ENCODE assay signal across 23 cellular contexts in genomic region chr7:78178319-78178718, GRCh38.
DNase-seq lines count a peak whose midpoint lies in the region; ATAC-seq, FAIRE-seq and TF ChIP-seq lines count a peak whose summit lies in the region.
"Had no signal": no experiment of that assay in that cellular context is flagged by ENCODE, and none has a peak within 500 bp of the region (broad histone marks: within the 10 kb centered on the region; RNA-seq: fewer than 3 reads in every experiment).

No MANE protein-coding gene starts in this region.

- H3K36me3 ChIP-seq in adipocyte (ENCODE audit: control insufficient read depth, insufficient read depth, low read length, severe bottlenecking) (no peaks in the 10 kb centered on the region), HepG2 (replicated peaks in 1 of 2; ENCODE audit: control insufficient read depth in 1 of 2, insufficient read depth in 2 of 2, low read length in 2 of 2) (no peaks in the 10 kb centered on the region), body of pancreas (replicated peaks in 1 of 2; ENCODE audit: insufficient read depth in 1 of 2, low read depth in 2 of 2) (no peaks in the 10 kb centered on the region)
- no peaks in the 10 kb centered on the region for H3K36me3 ChIP-seq in naive thymus-derived CD4-positive, alpha-beta T cell (ENCODE audit: control insufficient read depth in 2 of 3, insufficient read depth in 3 of 3, low read length in 3 of 3)
- H3K36me3 ChIP-seq: tibial artery had no signal

- intact Hi-C loops in HepG2 (cut with micrococcal nuclease; ENCODE audit: unreplicated experiment) (no loop called here), body of pancreas (cut with DNase I) (no loop called here)
- intact Hi-C loops in naive thymus-derived CD4-positive, alpha-beta T cell (cut with micrococcal nuclease), result no loop called here

- BruUV-seq in HepG2 (replicated peaks; lab: Mats Ljungman, UMichigan), result no TSS peak

- no peak for FAIRE-seq in HepG2 (lab: Jason Lieb, UNC)
- FAIRE-seq: endothelial cell of umbilical vein had no signal

- H3K27ac ChIP-seq in HepG2 (ENCODE audit: extremely low read length, insufficient read depth, low read length) (no peak overlapping the region), body of pancreas (no peak overlapping the region)
- no peak overlapping the region for H3K27ac ChIP-seq in naive thymus-derived CD4-positive, alpha-beta T cell (ENCODE audit: low read depth, low read length)
- H3K27ac ChIP-seq: HL-60, parathyroid adenoma, tibial artery had no signal

- no peak for TF ChIP-seq EP300 in HepG2 (IDR thresholded peaks at IDR 0.05; ENCODE audit: low read depth in 2 of 2, low read length in 2 of 2)
- TF ChIP-seq EP300 in HepG2 (CRISPR knock-in tag; IDR thresholded peaks at IDR 0.05; ENCODE audit: borderline replicate concordance), result no peak

- no peaks in the 10 kb centered on the region for H3K4me1 Mint-ChIP-seq in naive thymus-derived CD4-positive, alpha-beta T cell
- H3K4me1 Mint-ChIP-seq: activated naive CD4-positive, alpha-beta T cell treated with anti-CD3 and anti-CD28 coated beads, Interleukin-2, amount 10 ng/mL, durations not matched to agents 7 days and 5 days; T-helper 17 cell had no signal

- H3K4me1 ChIP-seq in adipocyte (ENCODE audit: control insufficient read depth, insufficient read depth, low read length) (peaks cover 11% of the 10 kb centered on the region), HepG2 (ENCODE audit: insufficient read depth, low read length) (no peaks in the 10 kb centered on the region), body of pancreas (no peaks in the 10 kb centered on the region)
- no peaks in the 10 kb centered on the region for H3K4me1 ChIP-seq in naive thymus-derived CD4-positive, alpha-beta T cell (ENCODE audit: control insufficient read depth in 2 of 2, insufficient read depth in 2 of 2, low read length in 2 of 2)
- H3K4me1 ChIP-seq: parathyroid adenoma had no signal

- 6% methylated on average over 2 of the region's 2 CpGs for WGBS in HepG2 (ENCODE audit: low lambda C conversion rate)
- WGBS in body of pancreas, 2 donors, result 57 to 65% methylated on average over 2 of the region's 2 CpGs

- no peak overlapping the region for H3K4me2 ChIP-seq in HepG2 (ENCODE audit: low read depth, low read length)

- no peak overlapping the region for H2AFZ ChIP-seq in HepG2 (ENCODE audit: low read length)
- H2AFZ ChIP-seq: parathyroid adenoma had no signal

- ATAC-seq in HepG2 (no peak), body of pancreas (no peak)
- ATAC-seq in naive thymus-derived CD4-positive, alpha-beta T cell, result no peak
- ATAC-seq: stimulated activated naive CD8-positive, alpha-beta T cell treated with anti-CD3 and anti-CD28 coated beads, Interleukin-15, Interleukin-2, amounts not matched to agents 100 U/mL and 50 U/mL, for 24 hours; T-helper 17 cell had no signal

- no peaks in the 10 kb centered on the region for H3K36me3 Mint-ChIP-seq in naive thymus-derived CD4-positive, alpha-beta T cell
- H3K36me3 Mint-ChIP-seq: activated naive CD4-positive, alpha-beta T cell treated with anti-CD3 and anti-CD28 coated beads, Interleukin-2, amount 10 ng/mL, durations not matched to agents 7 days and 5 days had no signal

- peak; percentile 44 for DNase-seq in G401 (ENCODE audit: low spot score)
- peak; percentile 20 for DNase-seq in M059J (ENCODE audit: low read depth)
- DNase-seq in adipocyte (ENCODE audit: low read depth), result peak; percentile 53
- no peak for DNase-seq in HepG2 (ENCODE audit: low spot score)
- no peak for DNase-seq in naive thymus-derived CD4-positive, alpha-beta T cell
- no peak for DNase-seq in NCI-H2029 treated with DMSO at 0.1 percent for 48 hours (lab: John Stamatoyannopoulos, UW)
- DNase-seq in body of pancreas, result no peak
- DNase-seq: activated naive CD4-positive, alpha-beta T cell treated with anti-CD3 and anti-CD28 coated beads, Interleukin-2, amount 10 ng/mL, durations not matched to agents 7 days and 5 days; activated T-cell treated with anti-CD3 and anti-CD28 coated beads for 4 hours; Calu3; cortex of kidney; GDM1; NCI-H1048; NCI-H2081 treated with DMSO at 0.1 percent for 48 hours; NCI-H774; SIG-M5; stimulated activated naive CD8-positive, alpha-beta T cell treated with anti-CD3 and anti-CD28 coated beads, Interleukin-15, Interleukin-2, amounts not matched to agents 100 U/mL and 50 U/mL, for 24 hours; T-helper 17 cell; tibial artery had no signal

- no peaks in the 10 kb centered on the region for H4K20me1 ChIP-seq in HepG2 (ENCODE audit: insufficient read depth, low read length)

- in situ Hi-C loops in G401 (cut with HindIII; ENCODE audit: low sequenced_read_pairs) (no loop called here), HepG2 (cut with HindIII; ENCODE audit: extremely low pct_ligation_motif_present, low pct_unique_long_range_greater_than_20kb) (no loop called here)

- H3K79me2 ChIP-seq in HepG2 (ENCODE audit: insufficient read depth, low read length), result no peaks in the 10 kb centered on the region
- H3K79me2 ChIP-seq: parathyroid adenoma had no signal

- no peak for TF ChIP-seq CTCF in HepG2 (CRISPR knock-in tag; IDR thresholded peaks at IDR 0.05)
- no peak for TF ChIP-seq CTCF in body of pancreas (IDR thresholded peaks at IDR 0.05)

- peaks cover 1 to 16% (median 6%) of the 10 kb centered on the region in 5 donors for H3K27me3 Mint-ChIP-seq in naive thymus-derived CD4-positive, alpha-beta T cell
- H3K27me3 Mint-ChIP-seq: activated naive CD4-positive, alpha-beta T cell treated with anti-CD3 and anti-CD28 coated beads, Interleukin-2, amount 10 ng/mL, durations not matched to agents 7 days and 5 days had no signal

- H3K27ac Mint-ChIP-seq in naive thymus-derived CD4-positive, alpha-beta T cell, result no peak overlapping the region
- H3K27ac Mint-ChIP-seq: activated naive CD4-positive, alpha-beta T cell treated with anti-CD3 and anti-CD28 coated beads, Interleukin-2, amount 10 ng/mL, durations not matched to agents 7 days and 5 days; T-helper 17 cell had no signal

- TF ChIP-seq RAD21 in HepG2 (CRISPR knock-in tag; IDR thresholded peaks at IDR 0.05), result no peak

- H3K9me3 Mint-ChIP-seq in naive thymus-derived CD4-positive, alpha-beta T cell, result no peaks in the 10 kb centered on the region
- H3K9me3 Mint-ChIP-seq: activated naive CD4-positive, alpha-beta T cell treated with anti-CD3 and anti-CD28 coated beads, Interleukin-2, amount 10 ng/mL, durations not matched to agents 7 days and 5 days; nephron had no signal

- POLR2A ChIA-PET in HepG2 (lab: Yijun Ruan, JAX), result no interaction called here
- POLR2A ChIA-PET in naive thymus-derived CD4-positive, alpha-beta T cell (lab: Charles Lee), result no interaction called here

- H3K9ac ChIP-seq in adipocyte (ENCODE audit: low read length) (no peak overlapping the region), HepG2 (ENCODE audit: insufficient read depth, low read depth, low read length) (no peak overlapping the region)
- H3K9ac ChIP-seq: parathyroid adenoma had no signal

- H3K4me3 ChIP-seq in adipocyte (ENCODE audit: low read length) (no peak overlapping the region), HepG2 (replicated peaks in 1 of 3; ENCODE audit: insufficient read depth in 1 of 3, low read depth in 2 of 3, low read length in 3 of 3) (no peak overlapping the region), body of pancreas (no peak overlapping the region)
- no peak overlapping the region for H3K4me3 ChIP-seq in naive thymus-derived CD4-positive, alpha-beta T cell (ENCODE audit: low read length)
- H3K4me3 ChIP-seq: tibial artery had no signal

- TF ChIP-seq POLR2A in HepG2 (IDR thresholded peaks at IDR 0.05; ENCODE audit: insufficient read depth in 1 of 2, low read depth in 2 of 2, low read length in 2 of 2) (no peak), body of pancreas (IDR thresholded peaks at IDR 0.05) (no peak)

- no peak overlapping the region for H3K4me3 Mint-ChIP-seq in naive thymus-derived CD4-positive, alpha-beta T cell
- H3K4me3 Mint-ChIP-seq: activated naive CD4-positive, alpha-beta T cell treated with anti-CD3 and anti-CD28 coated beads, Interleukin-2, amount 10 ng/mL, durations not matched to agents 7 days and 5 days; nephron; T-helper 17 cell had no signal

- no peaks in the 10 kb centered on the region for H3K9me3 ChIP-seq in adipocyte (ENCODE audit: control insufficient read depth, low read length)
- H3K9me3 ChIP-seq in HepG2 (ENCODE audit: low read length), result no peaks in the 10 kb centered on the region
- H3K9me3 ChIP-seq in naive thymus-derived CD4-positive, alpha-beta T cell (ENCODE audit: control insufficient read depth in 2 of 3, low read length in 3 of 3), result no peaks in the 10 kb centered on the region
- no peaks in the 10 kb centered on the region for H3K9me3 ChIP-seq in body of pancreas
- H3K9me3 ChIP-seq: tibial artery had no signal

- CTCF ChIA-PET in HepG2 (lab: Yijun Ruan, JAX; ENCODE audit: low intra/inter-chr PET ratio, low total read pairs), result no interaction called here
- CTCF ChIA-PET in naive thymus-derived CD4-positive, alpha-beta T cell (lab: Charles Lee), result no interaction called here

- H3K27me3 ChIP-seq in adipocyte (replicated peaks; ENCODE audit: control insufficient read depth, insufficient read depth, low read length) (no peaks in the 10 kb centered on the region), HepG2 (ENCODE audit: control insufficient read depth in 1 of 2, insufficient read depth in 2 of 2, low read length in 2 of 2) (no peaks in the 10 kb centered on the region), body of pancreas (no peaks in the 10 kb centered on the region)
- no peaks in the 10 kb centered on the region for H3K27me3 ChIP-seq in naive thymus-derived CD4-positive, alpha-beta T cell (ENCODE audit: control insufficient read depth in 2 of 2, insufficient read depth in 2 of 2, low read length in 2 of 2)
- H3K27me3 ChIP-seq: tibial artery had no signal

TF ChIP-seq in HepG2, 621 proteins besides CTCF, POLR2A, EP300 and RAD21 (continues in another document):
- TF ChIP-seq CEBPG (CRISPR knock-in tag; IDR thresholded peaks at IDR 0.05) (0 out of 2 replicates have a peak, but pooled peaks have one; percentile 10), SPEN (CRISPR knock-in tag; IDR thresholded peaks at IDR 0.05; ENCODE audit: low read depth) (no peak), CEBPB (IDR thresholded peaks at IDR 0.05; ENCODE audit: borderline replicate concordance, low read depth, low read length) (peak; percentile 81), ZNF883 (CRISPR knock-in tag; IDR thresholded peaks at IDR 0.05; ENCODE audit: not compliant biosample characterization) (no peak)
- TF ChIP-seq, protein P1, sequence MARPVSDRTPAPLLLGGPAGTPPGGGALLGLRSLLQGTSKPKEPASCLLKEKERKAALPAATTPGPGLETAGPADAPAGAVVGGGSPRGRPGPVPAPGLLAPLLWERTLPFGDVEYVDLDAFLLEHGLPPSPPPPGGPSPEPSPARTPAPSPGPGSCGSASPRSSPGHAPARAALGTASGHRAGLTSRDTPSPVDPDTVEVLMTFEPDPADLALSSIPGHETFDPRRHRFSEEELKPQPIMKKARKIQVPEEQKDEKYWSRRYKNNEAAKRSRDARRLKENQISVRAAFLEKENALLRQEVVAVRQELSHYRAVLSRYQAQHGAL (CRISPR knock-in tag; IDR thresholded peaks at IDR 0.05; ENCODE audit: not compliant biosample characterization), result no peak
- TF ChIP-seq, protein P2, sequence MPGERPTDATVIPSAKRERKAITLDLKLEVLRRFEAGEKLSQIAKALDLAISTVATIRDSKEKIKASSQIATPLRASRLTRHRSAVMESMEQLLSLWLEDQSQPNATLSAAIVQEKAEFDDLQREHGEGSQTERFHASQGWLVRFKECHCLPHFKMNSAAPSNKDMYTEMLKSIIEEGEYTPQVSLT (CRISPR knock-in tag; IDR thresholded peaks at IDR 0.05; ENCODE audit: borderline replicate concordance, low read depth), result no peak

Comparison
In these comparisons a context has a peak if more than half of its experiments do, and no peak if none do; other contexts are left out.
1. DNase-seq: peak in G401 (single experiment), M059J (single experiment) and adipocyte (single experiment); none in HepG2 (single experiment), naive thymus-derived CD4-positive, alpha-beta T cell (0 of 9), NCI-H2029 treated with DMSO at 0.1 percent for 48 hours (single experiment) and body of pancreas (0 of 4).